ENCODE assay signal across 8 cellular contexts in the genomic region with DNA sequence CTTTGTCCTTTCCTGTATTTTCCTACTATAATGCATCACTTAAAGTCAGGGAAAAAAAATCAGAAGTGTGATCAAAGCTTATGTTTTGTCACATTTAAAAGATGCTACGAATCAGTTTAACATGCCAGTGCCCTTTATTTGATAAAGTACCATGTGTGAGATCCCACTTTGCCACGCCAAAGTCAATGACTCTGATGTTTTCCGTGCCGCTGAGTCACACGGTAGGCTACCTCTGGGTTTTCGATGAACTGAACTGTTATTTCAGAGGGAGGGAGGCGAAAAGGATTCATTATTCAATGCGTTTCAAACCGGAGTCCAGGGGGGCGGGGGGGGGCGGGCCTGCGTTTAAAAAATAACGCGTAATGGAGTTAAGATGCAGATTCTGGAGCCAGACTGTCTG.
DNase-seq lines count a peak whose midpoint lies in the region; ATAC-seq and TF ChIP-seq lines count a peak whose summit lies in the region.

No MANE protein-coding gene starts in this region.

- H3K27ac ChIP-seq in mammary epithelial cell (ENCODE audit: insufficient read depth, low read depth, low read length) (no peak overlapping the region), adrenal gland (no peak overlapping the region)

- DNase-seq in AG08396 (ENCODE audit: low spot score) (peak; percentile 39), HFFc6 (no peak), mammary epithelial cell (no peak), naive B cell (no peak), retina (no peak), adrenal gland (no peak)
- no peak for DNase-seq in NK-92 treated with Interleukin-12 subunit alpha and Interleukin-12 subunit beta, amount 100 ng/mL, for 24 hours (lab: John Stamatoyannopoulos, UW)

- H3K4me1 ChIP-seq in mammary epithelial cell (ENCODE audit: insufficient read depth, low read length) (peaks cover 11% of the 10 kb centered on the region), adrenal gland (replicated peaks in 1 of 2) (peaks cover 0 to 11% of the 10 kb centered on the region in 2 donors)

- no peaks in the 10 kb centered on the region for H4K20me1 ChIP-seq in mammary epithelial cell (ENCODE audit: insufficient read depth, low read length)

- H3K4me3 ChIP-seq in mammary epithelial cell (replicated peaks in 1 of 3; ENCODE audit: insufficient read depth in 1 of 3, low read depth in 2 of 3, low read length in 3 of 3) (peak overlapping the region in 1 of 3 experiments; percentile 47), adrenal gland (peak overlapping the region in 1 of 4 donors; percentile 51)

- 0 out of 2 replicates have a peak, but pooled peaks cover 4% of the 10 kb centered on the region for H3K4me1 Mint-ChIP-seq in HFFc6 (ENCODE audit: low read depth)
- peaks cover 16 to 36% (median 28%) of the 10 kb centered on the region in 3 donors for H3K4me1 Mint-ChIP-seq in naive B cell

- peak overlapping the region; percentile 94 for H3K4me2 ChIP-seq in mammary epithelial cell (ENCODE audit: insufficient read depth, low read depth, low read length)

- CTCF ChIA-PET in mammary epithelial cell (lab: Charles Lee; ENCODE audit: low non-redundant PET), result no interaction called here

- peak overlapping the region; percentile 83 for H3K4me3 Mint-ChIP-seq in HFFc6
- H3K4me3 Mint-ChIP-seq in naive B cell, result peak overlapping the region in 7 of 8 donors; percentile 70 to 82 (median 76)

- H3K36me3 Mint-ChIP-seq in HFFc6 (ENCODE audit: low read depth) (peaks cover 8% of the 10 kb centered on the region; the same call in 1 of the 2 replicates), naive B cell (peaks cover 0 to 4% of the 10 kb centered on the region in 2 donors)

- intact Hi-C loops in mammary epithelial cell (cut with micrococcal nuclease) (no loop called here), adrenal gland (cut with DNase I) (no loop called here)

- peak overlapping the region; percentile 19; the same call in 1 of the 2 replicates for H3K27ac Mint-ChIP-seq in HFFc6
- peak overlapping the region in 1 of 6 donors; percentile 47 for H3K27ac Mint-ChIP-seq in naive B cell

- ATAC-seq in naive B cell (ENCODE audit: low read depth in 2 of 2) (no peak), HG02623 (IDR thresholded peaks at IDR 0.05; ENCODE audit: unreplicated experiment) (no peak)

- H3K9me3 Mint-ChIP-seq in HFFc6 (peaks cover 6% of the 10 kb centered on the region; the same call in 1 of the 2 replicates), naive B cell (no peaks in the 10 kb centered on the region)

- no peak for TF ChIP-seq POLR2A in adrenal gland (IDR thresholded peaks at IDR 0.05)

- H3K79me2 ChIP-seq in mammary epithelial cell (ENCODE audit: insufficient read depth, low read length), result no peaks in the 10 kb centered on the region

- peak overlapping the region; percentile 95 for H2AFZ ChIP-seq in mammary epithelial cell (ENCODE audit: low read depth, low read length)

- WGBS in mammary epithelial cell (ENCODE audit: low coverage, missing lambda C conversion rate), result 71% methylated on average over 7 of the region's 14 CpGs
- 9 to 12% (median 10%) methylated on average over 14 of the region's 14 CpGs for WGBS in adrenal gland, 4 donors

- BruUV-seq in mammary epithelial cell (replicated peaks; lab: Mats Ljungman, UMichigan), result no TSS peak

- H3K27me3 Mint-ChIP-seq in HFFc6 (ENCODE audit: insufficient read depth) (peaks cover 17% of the 10 kb centered on the region), naive B cell (peaks cover 24 to 36% (median 34%) of the 10 kb centered on the region in 3 donors)

- dilution Hi-C loops in mammary epithelial cell (cut with HindIII; ENCODE audit: low sequenced_read_pairs), result no loop called here

- in situ Hi-C loops in mammary epithelial cell (cut with MboI; ENCODE audit: low sequenced_read_pairs in 2 of 2), result no loop called here

- H3K9ac ChIP-seq in mammary epithelial cell (ENCODE audit: insufficient read depth, low read length), result no peak overlapping the region

- no peak for TF ChIP-seq CTCF in HFFc6 (IDR thresholded peaks at IDR 0.05)
- no peak for TF ChIP-seq CTCF in mammary epithelial cell (conservative IDR thresholded peaks at IDR 0.05 in 1 of 2, IDR thresholded peaks at IDR 0.05 in 1 of 2; ENCODE audit: extremely low read depth in 1 of 2, insufficient read depth in 1 of 2, low read depth in 1 of 2, low read length in 2 of 2)
- no peak for TF ChIP-seq CTCF in adrenal gland (IDR thresholded peaks at IDR 0.05)

- H3K9me3 ChIP-seq in mammary epithelial cell (replicated peaks; ENCODE audit: insufficient read depth, low read length) (no peaks in the 10 kb centered on the region), adrenal gland (replicated peaks in 1 of 3) (no peaks in the 10 kb centered on the region)

- H3K36me3 ChIP-seq in mammary epithelial cell (ENCODE audit: insufficient read depth, low read length), result no peaks in the 10 kb centered on the region
- H3K36me3 ChIP-seq in adrenal gland (replicated peaks in 1 of 2), result no peaks in the 10 kb centered on the region

- no peaks in the 10 kb centered on the region for H3K27me3 ChIP-seq in mammary epithelial cell (ENCODE audit: insufficient read depth, low read length)
- no peaks in the 10 kb centered on the region for H3K27me3 ChIP-seq in adrenal gland
